ENCODE assay signal across 1 cellular context in genomic region chr14:105315211-105315721, GRCh38.
TF ChIP-seq lines count a peak whose summit lies in the region.

No MANE protein-coding gene starts in this region.

TF ChIP-seq in GM12878, 131 proteins besides CTCF, POLR2A, EP300 and RAD21 (continued from another document):
- TF ChIP-seq ZBTB4 (CRISPR knock-in tag; IDR thresholded peaks at IDR 0.05) (no peak), BHLHE40 (IDR thresholded peaks at IDR 0.05; ENCODE audit: borderline replicate concordance in 1 of 2, low read depth in 2 of 2, low read length in 1 of 2) (peak in 1 of 2 experiments; percentile 43; a peak in 1 of 4 replicates), CREB1 (IDR thresholded peaks at IDR 0.05; ENCODE audit: low read depth) (no peak)
